In genomic region chr19:50962245-50962644, GRCh38 we compare ENCODE assay signal across 2 cellular contexts.
TF ChIP-seq lines count a peak whose summit lies in the region.

No MANE protein-coding gene starts in this region.

TF ChIP-seq in HEK293, 187 proteins besides CTCF, POLR2A, EP300 and RAD21:
- no peak for TF ChIP-seq ZNF585B (tag by site-specific recombination; IDR thresholded peaks at IDR 0.05)
- no peak for TF ChIP-seq ZNF701 (tag by site-specific recombination; IDR thresholded peaks at IDR 0.05)
- peak; percentile 57 for TF ChIP-seq SP2 (tag by site-specific recombination; IDR thresholded peaks at IDR 0.05)

TF ChIP-seq in H1, 55 proteins besides CTCF, POLR2A, EP300 and RAD21:
- TF ChIP-seq SP2 (IDR thresholded peaks at IDR 0.05; ENCODE audit: low read length) = no peak
- TF ChIP-seq E2F6 (IDR thresholded peaks at IDR 0.05) = no peak
- no peak for TF ChIP-seq SAP30 (IDR thresholded peaks at IDR 0.05; ENCODE audit: insufficient read depth, insufficient replicate concordance, low read length)
- 0 out of 2 replicates have a peak, but pooled peaks have one; percentile 41 for TF ChIP-seq SP1 (IDR thresholded peaks at IDR 0.05; ENCODE audit: low read depth, low read length)
- no peak for TF ChIP-seq RBBP5 (IDR thresholded peaks at IDR 0.05; ENCODE audit: borderline replicate concordance, low read depth, low read length)
- no peak for TF ChIP-seq JUN (IDR thresholded peaks at IDR 0.05; ENCODE audit: low read depth, low read length)
- no peak for TF ChIP-seq MAFK (IDR thresholded peaks at IDR 0.05; ENCODE audit: low read depth, low read length)
- no peak for TF ChIP-seq TAF7 (optimal IDR thresholded peaks at IDR 0.05; ENCODE audit: borderline replicate concordance, low read depth, low read length)
